ENCODE assay signal across 1 cellular context in genomic region chr19:10871711-10872550, GRCh38.
TF ChIP-seq lines count a peak whose summit lies in the region.

No MANE protein-coding gene starts in this region.

TF ChIP-seq in A549, 52 proteins besides CTCF, POLR2A, EP300 and RAD21 (continued from another document):
- TF ChIP-seq, protein P1, sequence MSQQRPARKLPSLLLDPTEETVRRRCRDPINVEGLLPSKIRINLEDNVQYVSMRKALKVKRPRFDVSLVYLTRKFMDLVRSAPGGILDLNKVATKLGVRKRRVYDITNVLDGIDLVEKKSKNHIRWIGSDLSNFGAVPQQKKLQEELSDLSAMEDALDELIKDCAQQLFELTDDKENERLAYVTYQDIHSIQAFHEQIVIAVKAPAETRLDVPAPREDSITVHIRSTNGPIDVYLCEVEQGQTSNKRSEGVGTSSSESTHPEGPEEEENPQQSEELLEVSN (IDR thresholded peaks at IDR 0.05; ENCODE audit: borderline replicate concordance, low read depth) = no peak
- TF ChIP-seq BHLHE40 (IDR thresholded peaks at IDR 0.05; ENCODE audit: low read depth, low read length) (no peak), ESRRA (IDR thresholded peaks at IDR 0.05; ENCODE audit: borderline replicate concordance, low read length) (no peak), FOSL2 (IDR thresholded peaks at IDR 0.05) (no peak), FOSL2 (CRISPR knock-in tag; IDR thresholded peaks at IDR 0.05) (no peak), REST (IDR thresholded peaks at IDR 0.05) (no peak), TFCP2L1 (CRISPR knock-in tag; IDR thresholded peaks at IDR 0.05) (no peak), RFX5 (IDR thresholded peaks at IDR 0.05) (no peak), PHF8 (IDR thresholded peaks at IDR 0.05; ENCODE audit: borderline replicate concordance, low read depth) (no peak), SMC3 (IDR thresholded peaks at IDR 0.05) (no peak), NPAS2 (CRISPR knock-in tag; IDR thresholded peaks at IDR 0.05; ENCODE audit: borderline replicate concordance) (no peak), NR3C1 (IDR thresholded peaks at IDR 0.05) (no peak), CBX2 (IDR thresholded peaks at IDR 0.05; ENCODE audit: borderline replicate concordance, low read depth) (no peak), CHD4 (IDR thresholded peaks at IDR 0.05; ENCODE audit: borderline replicate concordance) (no peak), CHD2 (IDR thresholded peaks at IDR 0.05; ENCODE audit: low read length, partially characterized antibody) (no peak), PBX3 (IDR thresholded peaks at IDR 0.05) (no peak)
